ENCODE assay signal across 9 cellular contexts in the genomic region with DNA sequence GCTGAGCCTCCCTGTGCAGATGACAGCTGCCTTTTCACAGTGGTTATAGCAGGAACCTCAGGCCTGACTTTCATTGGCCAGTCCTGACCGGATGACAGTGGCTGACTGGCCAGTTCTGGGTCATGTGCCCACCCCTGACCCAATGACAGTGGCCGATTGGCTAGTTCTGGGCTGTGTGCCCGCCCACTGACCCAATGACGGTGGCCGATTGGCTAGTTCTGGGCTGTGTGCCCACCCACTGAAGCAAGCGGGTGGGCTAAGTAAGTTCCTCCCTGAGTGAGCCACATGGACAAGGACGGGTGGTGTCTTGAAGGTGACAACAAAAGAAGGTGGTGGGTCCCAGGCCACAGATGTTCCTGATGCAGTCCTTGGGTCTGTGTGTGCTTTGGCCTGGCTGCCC. TPM values are rescaled to one million over a fixed set of nuclear protein-coding genes. Genes with fewer than 3 reads are reported as not detected.
DNase-seq lines count a peak whose midpoint lies in the region; ATAC-seq and TF ChIP-seq lines count a peak whose summit lies in the region.
"Had no signal": no experiment of that assay in that cellular context is flagged by ENCODE, and none has a peak within 500 bp of the region (broad histone marks: within the 10 kb centered on the region; RNA-seq: fewer than 3 reads in every experiment).

No MANE protein-coding gene starts in this region.

- no peak overlapping the region for H3K9ac ChIP-seq in mammary epithelial cell (ENCODE audit: insufficient read depth, low read length)

- H3K4me1 Mint-ChIP-seq in MCF 10A (ENCODE audit: insufficient read depth, unreplicated experiment) (no peaks in the 10 kb centered on the region), osteocyte (ENCODE audit: unreplicated experiment) (no peaks in the 10 kb centered on the region)
- peaks cover 10% of the 10 kb centered on the region for H3K4me1 Mint-ChIP-seq in stimulated activated effector memory CD8-positive, alpha-beta T cell treated with anti-CD3 and anti-CD28 coated beads, Interleukin-12 subunit alpha, Interleukin-12 subunit beta, amount 100 ng/mL, for 72 hours

- H3K27me3 Mint-ChIP-seq in MCF 10A (ENCODE audit: insufficient read depth, unreplicated experiment) (no peaks in the 10 kb centered on the region), osteocyte (ENCODE audit: unreplicated experiment) (no peaks in the 10 kb centered on the region)

- in situ Hi-C loops in mammary epithelial cell (cut with MboI; ENCODE audit: low sequenced_read_pairs in 2 of 2) (no loop called here), Panc1 (cut with HindIII; ENCODE audit: low pct_unique_long_range_greater_than_20kb, low sequenced_read_pairs) (no loop called here)

- peak; percentile 90 for ATAC-seq in Panc1
- peak; percentile 45 for ATAC-seq in stimulated activated effector memory CD8-positive, alpha-beta T cell treated with anti-CD3 and anti-CD28 coated beads, Interleukin-12 subunit alpha, Interleukin-12 subunit beta, amount 100 ng/mL, for 72 hours

- DNase-seq in MCF 10A (ENCODE audit: unreplicated experiment), result peak; percentile 4
- DNase-seq in mammary epithelial cell, result no peak
- DNase-seq in Panc1 (ENCODE audit: low read depth, low spot score), result no peak
- DNase-seq in foreskin melanocyte, result peak; percentile 40
- DNase-seq in stimulated activated effector memory CD8-positive, alpha-beta T cell treated with anti-CD3 and anti-CD28 coated beads, Interleukin-12 subunit alpha, Interleukin-12 subunit beta, amount 100 ng/mL, for 72 hours (ENCODE audit: low spot score in 2 of 2), result no peak
- no peak for DNase-seq in osteocyte (ENCODE audit: extremely low spot score, unreplicated experiment)
- DNase-seq in GOT3 (lab: John Stamatoyannopoulos, UW), result no peak
- no peak for DNase-seq in KG1 (lab: John Stamatoyannopoulos, UW)
- DNase-seq: central memory CD4-positive, alpha-beta T cell had no signal

- H3K79me2 ChIP-seq in mammary epithelial cell (ENCODE audit: insufficient read depth, low read length), result peaks cover 16% of the 10 kb centered on the region

- BruUV-seq in MCF 10A (replicated peaks; lab: Mats Ljungman, UMichigan), result no TSS peak
- no TSS peak for BruUV-seq in mammary epithelial cell (replicated peaks; lab: Mats Ljungman, UMichigan)
- no TSS peak for BruUV-seq in Panc1 (replicated peaks; lab: Mats Ljungman, UMichigan)

- TF ChIP-seq CTCF in MCF 10A (IDR thresholded peaks at IDR 0.05; ENCODE audit: unreplicated experiment) (no peak), mammary epithelial cell (conservative IDR thresholded peaks at IDR 0.05 in 1 of 2, IDR thresholded peaks at IDR 0.05 in 1 of 2; ENCODE audit: extremely low read depth in 1 of 2, insufficient read depth in 1 of 2, low read depth in 1 of 2, low read length in 2 of 2) (no peak), Panc1 (IDR thresholded peaks at IDR 0.05) (no peak), osteocyte (IDR thresholded peaks at IDR 0.05) (no peak)

- H3K27me3 ChIP-seq in mammary epithelial cell (ENCODE audit: insufficient read depth, low read length) (no peaks in the 10 kb centered on the region), Panc1 (ENCODE audit: control insufficient read depth, insufficient read depth, low read length) (no peaks in the 10 kb centered on the region)

- POLR2A ChIA-PET in MCF 10A (lab: Yijun Ruan, JAX) (no interaction called here), Panc1 (lab: Charles Lee) (no interaction called here)

- no peak overlapping the region for H3K4me3 ChIP-seq in mammary epithelial cell (replicated peaks in 1 of 3; ENCODE audit: insufficient read depth in 1 of 3, low read depth in 2 of 3, low read length in 3 of 3)
- no peak overlapping the region for H3K4me3 ChIP-seq in Panc1 (ENCODE audit: low read depth in 2 of 2, low read length in 2 of 2)

- no peak overlapping the region for H3K27ac ChIP-seq in mammary epithelial cell (ENCODE audit: insufficient read depth, low read depth, low read length)
- no peak overlapping the region for H3K27ac ChIP-seq in Panc1 (ENCODE audit: low read length)

- H3K4me3 Mint-ChIP-seq in MCF 10A (ENCODE audit: unreplicated experiment) (no peak overlapping the region), osteocyte (ENCODE audit: unreplicated experiment) (no peak overlapping the region)
- no peak overlapping the region for H3K4me3 Mint-ChIP-seq in stimulated activated effector memory CD8-positive, alpha-beta T cell treated with anti-CD3 and anti-CD28 coated beads, Interleukin-12 subunit alpha, Interleukin-12 subunit beta, amount 100 ng/mL, for 72 hours

- no peak overlapping the region for H3K4me2 ChIP-seq in mammary epithelial cell (ENCODE audit: insufficient read depth, low read depth, low read length)

- H2AFZ ChIP-seq in mammary epithelial cell (ENCODE audit: low read depth, low read length), result no peak overlapping the region

- intact Hi-C loops in MCF 10A (cut with micrococcal nuclease), result no loop called here
- intact Hi-C loops in mammary epithelial cell (cut with micrococcal nuclease), result no loop called here
- intact Hi-C loops in Panc1 (cut with micrococcal nuclease; ENCODE audit: unreplicated experiment), result no loop called here

- 98% methylated on average over 7 of the region's 7 CpGs for WGBS in mammary epithelial cell (ENCODE audit: low coverage, missing lambda C conversion rate)

- peaks cover 3% of the 10 kb centered on the region for H3K36me3 ChIP-seq in mammary epithelial cell (ENCODE audit: insufficient read depth, low read length)
- no peaks in the 10 kb centered on the region for H3K36me3 ChIP-seq in Panc1 (ENCODE audit: control insufficient read depth, insufficient read depth, low read length)

- H3K9me3 Mint-ChIP-seq in MCF 10A (ENCODE audit: unreplicated experiment) (no peaks in the 10 kb centered on the region), osteocyte (ENCODE audit: unreplicated experiment) (no peaks in the 10 kb centered on the region)
- H3K9me3 Mint-ChIP-seq in stimulated activated effector memory CD8-positive, alpha-beta T cell treated with anti-CD3 and anti-CD28 coated beads, Interleukin-12 subunit alpha, Interleukin-12 subunit beta, amount 100 ng/mL, for 72 hours, result no peaks in the 10 kb centered on the region

- H3K9me3 ChIP-seq in mammary epithelial cell (replicated peaks; ENCODE audit: insufficient read depth, low read length), result no peaks in the 10 kb centered on the region
- no peaks in the 10 kb centered on the region for H3K9me3 ChIP-seq in Panc1 (ENCODE audit: control insufficient read depth, insufficient read depth, low read depth, low read length)

- H3K4me1 ChIP-seq in mammary epithelial cell (ENCODE audit: insufficient read depth, low read length), result no peaks in the 10 kb centered on the region
- H3K4me1 ChIP-seq in Panc1 (ENCODE audit: control insufficient read depth, insufficient read depth, low read length), result no peaks in the 10 kb centered on the region

- CTCF ChIA-PET in MCF 10A (lab: Yijun Ruan, JAX) (no interaction called here), mammary epithelial cell (lab: Charles Lee; ENCODE audit: low non-redundant PET) (no interaction called here), Panc1 (lab: Charles Lee) (no interaction called here)

- dilution Hi-C loops in mammary epithelial cell (cut with HindIII; ENCODE audit: low sequenced_read_pairs), result no loop called here

- H3K36me3 Mint-ChIP-seq in MCF 10A (ENCODE audit: insufficient read depth, unreplicated experiment) (peaks cover 32% of the 10 kb centered on the region), osteocyte (ENCODE audit: unreplicated experiment) (peaks cover 24% of the 10 kb centered on the region)
- peaks cover 6% of the 10 kb centered on the region for H3K36me3 Mint-ChIP-seq in stimulated activated effector memory CD8-positive, alpha-beta T cell treated with anti-CD3 and anti-CD28 coated beads, Interleukin-12 subunit alpha, Interleukin-12 subunit beta, amount 100 ng/mL, for 72 hours

- no peaks in the 10 kb centered on the region for H4K20me1 ChIP-seq in mammary epithelial cell (ENCODE audit: insufficient read depth, low read length)

- H3K27ac Mint-ChIP-seq in MCF 10A (ENCODE audit: low read depth, unreplicated experiment) (no peak overlapping the region), osteocyte (ENCODE audit: unreplicated experiment) (no peak overlapping the region)
- H3K27ac Mint-ChIP-seq in stimulated activated effector memory CD8-positive, alpha-beta T cell treated with anti-CD3 and anti-CD28 coated beads, Interleukin-12 subunit alpha, Interleukin-12 subunit beta, amount 100 ng/mL, for 72 hours, result no peak overlapping the region

RNA-seq across cellular contexts. Expression of gene DEF8, which starts 9.5 kb away (rescaled TPM):
- 68.8 and 78.2 TPM in 2 replicates for total RNA-seq in MCF 10A (2022)
- 10 to 100 TPM; 68.3 to 96.1 TPM for total RNA-seq in mammary epithelial cell
- polyA plus RNA-seq in mammary epithelial cell, result 115 TPM
- 45.0 TPM for polyA minus RNA-seq in mammary epithelial cell
- total RNA-seq in Panc1 (2021; ENCODE audit: unreplicated experiment), result 64.6 TPM
- 70.1 TPM for polyA plus RNA-seq in Panc1 (2012; ENCODE audit: insufficient read length)
- 78.7 and 82.8 TPM in 2 replicates for total RNA-seq in osteocyte

RNA-seq across cellular contexts. Expression of gene TUBB3, which starts 34.9 kb away (rescaled TPM):
- total RNA-seq in MCF 10A (2022) (20.2 and 23.0 TPM in 2 replicates), mammary epithelial cell (100 to 1,000 TPM in 1 of 2 donors, 10 to 100 TPM in 1; 99.5 to 103 TPM), Panc1 (2021; ENCODE audit: unreplicated experiment) (205 TPM), osteocyte (84.9 and 95.8 TPM in 2 replicates)
- 110 TPM for polyA plus RNA-seq in mammary epithelial cell
- 135 TPM for polyA minus RNA-seq in mammary epithelial cell
- 463 TPM for polyA plus RNA-seq in Panc1 (2012; ENCODE audit: insufficient read length)

RNA-seq across cellular contexts. Expression of gene MC1R, which starts 39.4 kb away (rescaled TPM):
- total RNA-seq in MCF 10A (2022) (12.0 and 13.1 TPM in 2 replicates), mammary epithelial cell (1 to 10 TPM; 1.7 to 6.8 TPM), Panc1 (2021; ENCODE audit: unreplicated experiment) (8.7 TPM), osteocyte (6.5 and 6.9 TPM in 2 replicates)
- 1.7 TPM for polyA plus RNA-seq in mammary epithelial cell
- polyA minus RNA-seq in mammary epithelial cell, result not detected
- 12.0 TPM for polyA plus RNA-seq in Panc1 (2012; ENCODE audit: insufficient read length)

Comparison
In these comparisons a context has a peak if more than half of its experiments do, and no peak if none do; other contexts are left out.
1. DNase-seq: peak in MCF 10A (single experiment) and foreskin melanocyte (single experiment); none in mammary epithelial cell (single experiment), Panc1 (single experiment), stimulated activated effector memory CD8-positive, alpha-beta T cell treated with anti-CD3 and anti-CD28 coated beads, Interleukin-12 subunit alpha, Interleukin-12 subunit beta, amount 100 ng/mL, for 72 hours (0 of 2), osteocyte (single experiment), GOT3 (single experiment) and KG1 (single experiment).